Comparison of ENCODE assay signal across 9 cellular contexts in the genomic region with DNA sequence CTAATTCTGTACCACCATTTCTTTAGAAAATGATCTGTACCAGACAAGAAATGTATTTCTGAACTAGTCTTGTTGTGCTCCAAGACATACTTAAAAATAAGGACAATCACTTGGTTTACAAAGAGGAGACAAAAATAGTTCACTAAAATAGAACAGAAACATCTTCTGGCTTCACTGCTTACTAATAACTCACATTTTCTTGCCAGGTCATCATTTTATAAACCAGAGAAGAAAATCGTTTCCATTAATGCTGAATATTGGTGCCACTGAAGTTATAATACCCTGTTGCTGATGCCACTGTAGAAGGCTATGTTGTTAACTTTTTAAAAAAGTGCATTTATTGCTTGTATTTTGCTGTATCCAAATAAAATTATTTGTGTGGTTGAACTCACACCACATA.
"Had no signal": no experiment of that assay in that cellular context is flagged by ENCODE, and none has a peak within 500 bp of the region (broad histone marks: within the 10 kb centered on the region; RNA-seq: fewer than 3 reads in every experiment).

No MANE protein-coding gene starts in this region.

- H3K27ac ChIP-seq: GM23248, HL-60 had no signal

- H3K27ac Mint-ChIP-seq: HFFc6, IgD-negative memory B cell had no signal

- H3K36me3 Mint-ChIP-seq: IgD-negative memory B cell had no signal

- H3K9ac ChIP-seq: GM23248 had no signal

- H3K9me3 Mint-ChIP-seq: HFFc6 had no signal

- H3K4me1 ChIP-seq: HAP-1 had no signal

- DNase-seq: GM23248, GOT3, H7, HFFc6, KG1 had no signal

- H3K4me1 Mint-ChIP-seq: IgD-negative memory B cell had no signal

- ATAC-seq: HCT116 had no signal

- H3K4me3 ChIP-seq: GM23248, HAP-1 had no signal

- H3K4me3 Mint-ChIP-seq: HFFc6, IgD-negative memory B cell had no signal

- H3K36me3 ChIP-seq: HAP-1 had no signal

- H2AFZ ChIP-seq: GM23248 had no signal
